ENCODE assay signal across 1 cellular context in genomic region chr18:1292167-1292566, GRCh38.
TF ChIP-seq lines count a peak whose summit lies in the region.

No MANE protein-coding gene starts in this region.

TF ChIP-seq in HepG2, 621 proteins besides CTCF, POLR2A, EP300 and RAD21 (continued from another document):
- TF ChIP-seq HNF1A (IDR thresholded peaks at IDR 0.05; ENCODE audit: low read depth) (no peak), HNF1A (CRISPR knock-in tag; IDR thresholded peaks at IDR 0.05; ENCODE audit: borderline replicate concordance) (no peak), ZKSCAN8 (CRISPR knock-in tag; IDR thresholded peaks at IDR 0.05; ENCODE audit: borderline replicate concordance) (no peak), ZNF781 (CRISPR knock-in tag; IDR thresholded peaks at IDR 0.05; ENCODE audit: borderline replicate concordance, not compliant biosample characterization) (no peak), ZNF629 (CRISPR knock-in tag; conservative IDR thresholded peaks at IDR 0.05) (no peak), HOXA7 (CRISPR knock-in tag; IDR thresholded peaks at IDR 0.05) (no peak), XRCC5 (optimal IDR thresholded peaks at IDR 0.05; ENCODE audit: low read length) (no peak), ZNF576 (CRISPR knock-in tag; IDR thresholded peaks at IDR 0.05) (no peak), ZNF20 (CRISPR knock-in tag; IDR thresholded peaks at IDR 0.05) (no peak), DMAP1 (CRISPR knock-in tag; IDR thresholded peaks at IDR 0.05) (no peak), FOSL2 (CRISPR knock-in tag; IDR thresholded peaks at IDR 0.05) (no peak), ZNF280B (CRISPR knock-in tag; IDR thresholded peaks at IDR 0.05; ENCODE audit: borderline replicate concordance) (no peak), ETV6 (CRISPR knock-in tag; conservative IDR thresholded peaks at IDR 0.05) (no peak), ZNF3 (CRISPR knock-in tag; IDR thresholded peaks at IDR 0.05) (no peak)
